In genomic region chr5:135194573-135195266, GRCh38 we compare ENCODE assay signal across 15 cellular contexts.
DNase-seq lines count a peak whose midpoint lies in the region; ATAC-seq and TF ChIP-seq lines count a peak whose summit lies in the region.
"Had no signal": no experiment of that assay in that cellular context is flagged by ENCODE, and none has a peak within 500 bp of the region (broad histone marks: within the 10 kb centered on the region; RNA-seq: fewer than 3 reads in every experiment).

No MANE protein-coding gene starts in this region.

- peak overlapping the region; percentile 10; the same call in 1 of the 2 replicates for H3K4ac ChIP-seq in IMR-90 (ENCODE audit: low read depth, low read length)

- CTCF ChIA-PET in IMR-90 (lab: Yijun Ruan, JAX) = interaction anchor here (0.6 to 1.1 kb wide), 4 partner anchors 13 to 290 kb away, joined by 3 to 4 read pairs (median 3); partner anchors contain the start of gene PCBD2

- 0 out of 4 replicates have a peak, but pooled peaks cover 0 to 3% of the 10 kb centered on the region in 2 experiments for H3K79me1 ChIP-seq in IMR-90 (ENCODE audit: low read depth in 1 of 2, low read length in 2 of 2)

- peak; percentile 39 for DNase-seq in AG20443 (ENCODE audit: low spot score)
- peak; percentile 46 for DNase-seq in IMR-90
- DNase-seq in mucosa of descending colon = no peak
- no peak for DNase-seq in GM19240 (ENCODE audit: insufficient read length, low spot score)
- DNase-seq in COLO829 (ENCODE audit: low spot score) = no peak
- DNase-seq in midbrain (lab: John Stamatoyannopoulos, UW) = no peak
- DNase-seq in germinal center (ENCODE audit: low spot score) = no peak
- DNase-seq: activated CD4-positive, alpha-beta memory T cell treated with anti-CD3 and anti-CD28 coated beads, Interleukin-2, amount 10 ng/mL, durations not matched to agents 7 days and 5 days; Calu3; NCI-H748 treated with DMSO at 0.1 percent for 48 hours; stimulated activated CD4-positive, alpha-beta T cell treated with anti-CD3 and anti-CD28 coated beads, Interleukin-4, amount 100 ng/mL, for 24 hours; stimulated activated CD8-positive, alpha-beta memory T cell treated with anti-CD3 and anti-CD28 coated beads, Interleukin-4, amount 100 ng/mL, for 48 hours; testis had no signal

- no peak overlapping the region for H3K4me2 ChIP-seq in IMR-90 (ENCODE audit: low read depth, low read length)

- H3K36me3 ChIP-seq in IMR-90 (ENCODE audit: control insufficient read depth, insufficient read depth, low read length) = no peaks in the 10 kb centered on the region
- H3K36me3 ChIP-seq in esophagus (ENCODE audit: control insufficient read depth in 2 of 2, insufficient read depth in 2 of 2, low read length in 1 of 2) = no peaks in the 10 kb centered on the region
- no peaks in the 10 kb centered on the region for H3K36me3 ChIP-seq in mucosa of descending colon (ENCODE audit: low read depth)
- H3K36me3 ChIP-seq: neutrophil had no signal

- H3K4me1 ChIP-seq in IMR-90 (ENCODE audit: control insufficient read depth, insufficient read depth, low read length) (peaks cover 19% of the 10 kb centered on the region), esophagus (ENCODE audit: control insufficient read depth in 2 of 2, insufficient read depth in 2 of 2, low read length in 1 of 2) (peaks cover 0 to 14% of the 10 kb centered on the region in 2 donors), mucosa of descending colon (ENCODE audit: low read depth) (peaks cover 10% of the 10 kb centered on the region)

- H2AFZ ChIP-seq in IMR-90 (replicated peaks; ENCODE audit: low read length, poor library complexity) = peak overlapping the region; percentile 60

- dilution Hi-C loops in IMR-90 (cut with HindIII; ENCODE audit: low sequenced_read_pairs, unreplicated experiment) = no loop called here

- POLR2A ChIA-PET in IMR-90 (lab: Charles Lee; ENCODE audit: unreplicated experiment) = interaction anchor here (0.6 to 1.2 kb wide), 2 partner anchors 8 to 52 kb away, joined by 3 read pairs; no protein-coding TSS in a partner anchor

- WGBS in IMR-90 (ENCODE audit: extremely low coverage in 2 of 2, insufficient read length in 1 of 2), 2 experiments = no CpG with 5 or more reads among the region's 4 CpGs
- WGBS in esophagus, 2 donors = 47 to 52% methylated on average over 4 of the region's 4 CpGs

- H4K5ac ChIP-seq in IMR-90 (ENCODE audit: low read depth, low read length) = peak overlapping the region; percentile 25; the same call in 1 of the 2 replicates

- no peak for TF ChIP-seq RAD21 in IMR-90 (IDR thresholded peaks at IDR 0.05; ENCODE audit: low read length)

- no peaks in the 10 kb centered on the region for H3K27me3 ChIP-seq in IMR-90 (ENCODE audit: control insufficient read depth, insufficient read depth, low read length)
- H3K27me3 ChIP-seq in esophagus (ENCODE audit: control insufficient read depth in 1 of 2, insufficient read depth in 2 of 2, low read length in 2 of 2) = no peaks in the 10 kb centered on the region
- H3K27me3 ChIP-seq: testis had no signal

- peak overlapping the region; percentile 33; the same call in 1 of the 2 replicates for H3K23ac ChIP-seq in IMR-90 (ENCODE audit: low read depth, low read length)

- no peak overlapping the region for H3K9ac ChIP-seq in IMR-90 (ENCODE audit: low read depth, low read length)

- peak overlapping the region; percentile 74 for H3K18ac ChIP-seq in IMR-90 (ENCODE audit: low read depth, low read length)

- peak overlapping the region; percentile 75 for H2AK5ac ChIP-seq in IMR-90 (ENCODE audit: low read depth, low read length)

- no peak overlapping the region for H2AK9ac ChIP-seq in IMR-90 (replicated peaks; ENCODE audit: low read depth, low read length, poor library complexity)

- H2BK20ac ChIP-seq in IMR-90 (ENCODE audit: low read depth, low read length) = peak overlapping the region; percentile 94

- H3K4me3 ChIP-seq in IMR-90 (ENCODE audit: insufficient read depth, low read depth, low read length) = no peak overlapping the region
- H3K4me3 ChIP-seq in esophagus (ENCODE audit: low read depth in 1 of 2, low read length in 2 of 2) = no peak overlapping the region
- H3K4me3 ChIP-seq in mucosa of descending colon = no peak overlapping the region
- H3K4me3 ChIP-seq: testis had no signal

- no peak overlapping the region; the same call in 1 of the 2 replicates for H4K91ac ChIP-seq in IMR-90 (ENCODE audit: insufficient read depth, low read depth, low read length)

- H4K8ac ChIP-seq in IMR-90 (ENCODE audit: low read depth in 2 of 2, low read length in 2 of 2) = peak overlapping the region; percentile 3 to 70; a peak in 3 of 4 replicates

- peak overlapping the region; percentile 90; the same call in 1 of the 2 replicates for H2BK120ac ChIP-seq in IMR-90 (ENCODE audit: low read depth, low read length)

- ATAC-seq in IMR-90 (ENCODE audit: low read depth) (no peak; the same call in 1 of the 2 replicates), mucosa of descending colon (peak; percentile 13)

- peak overlapping the region; percentile 72; the same call in 1 of the 3 replicates for H2BK15ac ChIP-seq in IMR-90 (ENCODE audit: low read depth, low read length)

- no peak for TF ChIP-seq POLR2A in IMR-90 (IDR thresholded peaks at IDR 0.05; ENCODE audit: low read depth, low read length)

- no peak overlapping the region for H2BK5ac ChIP-seq in IMR-90 (ENCODE audit: low read depth, low read length, poor library complexity, severe bottlenecking)

- peaks cover 6% of the 10 kb centered on the region; the same call in 1 of the 2 replicates for H3K9me1 ChIP-seq in IMR-90 (ENCODE audit: insufficient read depth, low read length)

- no peaks in the 10 kb centered on the region for H3K9me3 ChIP-seq in IMR-90 (ENCODE audit: control insufficient read depth, insufficient read depth, low read length)
- H3K9me3 ChIP-seq in esophagus (ENCODE audit: control insufficient read depth in 2 of 2, insufficient read depth in 1 of 2, low read depth in 1 of 2, low read length in 1 of 2) = no peaks in the 10 kb centered on the region
- no peaks in the 10 kb centered on the region for H3K9me3 ChIP-seq in mucosa of descending colon
- H3K9me3 ChIP-seq: neutrophil, testis had no signal

- intact Hi-C loops in IMR-90 (cut with micrococcal nuclease) (loop anchor here (5.0 kb wide), 2 partner anchors 138 to 287 kb away; partner anchors contain the start of gene PCBD2), mucosa of descending colon (cut with DNase I, micrococcal nuclease) (no loop called here)

- TF ChIP-seq CTCF in IMR-90 (conservative IDR thresholded peaks at IDR 0.05; ENCODE audit: low read depth, low read length) = no peak
- TF ChIP-seq CTCF in mucosa of descending colon (IDR thresholded peaks at IDR 0.05) = no peak

- no peaks in the 10 kb centered on the region for H4K20me1 ChIP-seq in IMR-90 (ENCODE audit: insufficient read depth, low read length)

- peak overlapping the region; percentile 68 for H3K14ac ChIP-seq in IMR-90 (replicated peaks; ENCODE audit: low read depth, low read length)

- H3K27ac ChIP-seq in IMR-90 (ENCODE audit: insufficient read depth, low read length) (no peak overlapping the region), esophagus (ENCODE audit: low read depth in 2 of 2, low read length in 1 of 2) (peak overlapping the region; percentile 85 to 92)
- H3K27ac ChIP-seq: neutrophil, testis had no signal

- in situ Hi-C loops in IMR-90 (cut with MboI; ENCODE audit: low sequenced_read_pairs) = loop anchor here (5.0 kb wide), 1 partner anchor 138 kb away; no protein-coding TSS in a partner anchor

- no TSS peak for BruUV-seq in IMR-90 (replicated peaks; lab: Mats Ljungman, UMichigan)

- no peak overlapping the region for H3K56ac ChIP-seq in IMR-90 (ENCODE audit: extremely low read depth, insufficient read depth, low read length)

TF ChIP-seq in IMR-90, 13 proteins besides CTCF, POLR2A, EP300 and RAD21:
- TF ChIP-seq FOS (IDR thresholded peaks at IDR 0.05; ENCODE audit: low read depth, low read length) (0 out of 2 replicates have a peak, but pooled peaks have one; percentile 10), CEBPB (IDR thresholded peaks at IDR 0.05; ENCODE audit: low read depth, low read length) (no peak)
TF ChIP-seq in IMR-90: peak in this region for 1.

Comparison
In these comparisons a context has a peak if more than half of its experiments do, and no peak if none do; other contexts are left out.
1. DNase-seq: peak in AG20443 (single experiment) and IMR-90 (single experiment); none in mucosa of descending colon (0 of 3), GM19240 (single experiment), COLO829 (single experiment), midbrain (single experiment) and germinal center (single experiment).